8 cellular contexts compared by ENCODE assay signal in genomic region chr2:11498543-11499034, GRCh38. TPM values are rescaled to one million over a fixed set of nuclear protein-coding genes. Genes with fewer than 3 reads are reported as not detected.
DNase-seq lines count a peak whose midpoint lies in the region; ATAC-seq and TF ChIP-seq lines count a peak whose summit lies in the region.

No MANE protein-coding gene starts in this region.

- DNase-seq in GM10248 (ENCODE audit: extremely low spot score), result peak; percentile 59
- peak; percentile 76 for DNase-seq in LHCN-M2 (ENCODE audit: low read depth)
- peak; percentile 30 to 60 for DNase-seq in foreskin fibroblast
- peak; percentile 72 for DNase-seq in retina
- DNase-seq in SIG-M5 treated with dmso at 0.1 percent for 504 hours (lab: John Stamatoyannopoulos, UW; ENCODE audit: unreplicated experiment), result no peak
- DNase-seq in effector CD8-positive, alpha-beta T cell (lab: John Stamatoyannopoulos, UW), result no peak
- DNase-seq in CD8-positive, alpha-beta T cell, result no peak

- H3K9me3 Mint-ChIP-seq in CD8-positive, alpha-beta T cell, result no peaks in the 10 kb centered on the region

- H3K36me3 Mint-ChIP-seq in CD8-positive, alpha-beta T cell, result no peaks in the 10 kb centered on the region

- no peaks in the 10 kb centered on the region for H3K9me3 ChIP-seq in CD8-positive, alpha-beta T cell (ENCODE audit: low read length)

- H3K4me1 Mint-ChIP-seq in CD8-positive, alpha-beta T cell (ENCODE audit: low read depth), result no peaks in the 10 kb centered on the region

- H3K4me1 ChIP-seq in CD8-positive, alpha-beta T cell (ENCODE audit: insufficient read depth, low read length), result no peaks in the 10 kb centered on the region

- ATAC-seq in GM21576 (IDR thresholded peaks at IDR 0.05; ENCODE audit: unreplicated experiment), result peak; percentile 91
- ATAC-seq in CD8-positive, alpha-beta T cell, result no peak

- H3K27ac Mint-ChIP-seq in CD8-positive, alpha-beta T cell, result no peak overlapping the region

- H3K4me3 ChIP-seq in foreskin fibroblast (ENCODE audit: low read depth in 1 of 2, low read length in 2 of 2), result no peak overlapping the region
- no peak overlapping the region for H3K4me3 ChIP-seq in CD8-positive, alpha-beta T cell (ENCODE audit: low read depth, low read length)

- H3K27ac ChIP-seq in CD8-positive, alpha-beta T cell (ENCODE audit: low read depth, low read length), result no peak overlapping the region

- POLR2A ChIA-PET in GM10248 (lab: Yijun Ruan, JAX), result no interaction called here
- POLR2A ChIA-PET in CD8-positive, alpha-beta T cell (lab: Charles Lee), result no interaction called here

- H3K27me3 ChIP-seq in CD8-positive, alpha-beta T cell (ENCODE audit: insufficient read depth, low read length), result no peaks in the 10 kb centered on the region

- CTCF ChIA-PET in GM10248 (lab: Yijun Ruan, JAX), result interaction anchor here (2.8 kb wide), 1 partner anchor 84 kb away, joined by 11 read pairs; no protein-coding TSS in a partner anchor
- CTCF ChIA-PET in CD8-positive, alpha-beta T cell (lab: Charles Lee), result no interaction called here

- H3K27me3 Mint-ChIP-seq in CD8-positive, alpha-beta T cell (ENCODE audit: low read depth), result peaks cover 12% of the 10 kb centered on the region

- no peaks in the 10 kb centered on the region for H3K36me3 ChIP-seq in CD8-positive, alpha-beta T cell (ENCODE audit: insufficient read depth, low read length)

- TF ChIP-seq CTCF in GM10248 (IDR thresholded peaks at IDR 0.05; ENCODE audit: control extremely low read depth, extremely low read depth, low read depth, missing control alignments) (no peak), foreskin fibroblast (IDR thresholded peaks at IDR 0.05; ENCODE audit: low read depth, low read length) (no peak)
- TF ChIP-seq CTCF in CD8-positive, alpha-beta T cell (IDR thresholded peaks at IDR 0.05), result no peak

- H3K4me3 Mint-ChIP-seq in CD8-positive, alpha-beta T cell, result no peak overlapping the region

- intact Hi-C loops in CD8-positive, alpha-beta T cell (cut with DNase I, micrococcal nuclease), result no loop called here

RNA-seq across cellular contexts. Expression of gene E2F6, which starts 32.6 kb away (rescaled TPM):
- total RNA-seq in LHCN-M2 (2014; rRNA removed), result 21.9 and 23.6 TPM in 2 replicates
- polyA plus RNA-seq in LHCN-M2 (2012), result 8.9 TPM
- 1 to 10 TPM; 4.9 to 5.0 TPM for total RNA-seq in CD8-positive, alpha-beta T cell

RNA-seq across cellular contexts. Expression of gene GREB1, which starts 35.3 kb away (rescaled TPM):
- 0.38 and 0.57 TPM in 2 replicates for total RNA-seq in LHCN-M2 (2014; rRNA removed)
- 0.29 TPM for polyA plus RNA-seq in LHCN-M2 (2012)
- total RNA-seq in CD8-positive, alpha-beta T cell, result under 1 TPM; 0.25 to 0.57 TPM

Comparison
In these comparisons a context has a peak if more than half of its experiments do, and no peak if none do; other contexts are left out.
1. DNase-seq: peak in GM10248 (single experiment), LHCN-M2 (single experiment), foreskin fibroblast (2 of 2) and retina (single experiment); none in SIG-M5 treated with dmso at 0.1 percent for 504 hours (single experiment), effector CD8-positive, alpha-beta T cell (single experiment) and CD8-positive, alpha-beta T cell (0 of 7).